ENCODE assay signal across 21 cellular contexts in the genomic region with DNA sequence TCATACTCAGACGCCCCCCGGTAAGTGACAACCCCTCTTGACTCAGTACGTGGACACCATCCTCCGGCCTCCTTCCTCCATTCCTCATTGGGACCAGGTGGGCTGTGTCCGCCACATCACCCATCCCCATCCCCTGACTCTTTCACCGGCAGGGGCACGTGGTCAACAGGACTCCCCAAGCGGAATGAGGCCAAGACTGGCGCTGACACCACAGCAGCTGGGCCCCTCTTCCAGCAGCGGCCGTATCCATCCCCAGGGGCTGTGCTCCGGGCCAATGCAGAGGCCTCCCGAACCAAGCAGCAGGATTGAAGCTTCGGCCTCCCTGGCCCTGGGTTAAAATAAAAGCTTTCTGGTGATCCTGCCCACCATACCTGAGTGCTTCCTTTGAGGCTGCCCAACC. TPM values are rescaled to one million over a fixed set of nuclear protein-coding genes. Genes with fewer than 3 reads are reported as not detected.
DNase-seq lines count a peak whose midpoint lies in the region; ATAC-seq and TF ChIP-seq lines count a peak whose summit lies in the region.
"Had no signal": no experiment of that assay in that cellular context is flagged by ENCODE, and none has a peak within 500 bp of the region (broad histone marks: within the 10 kb centered on the region; RNA-seq: fewer than 3 reads in every experiment).

No MANE protein-coding gene starts in this region.

- no TSS peak for BruUV-seq in Calu3 (replicated peaks; lab: Mats Ljungman, UMichigan)

- peaks cover 19% of the 10 kb centered on the region for H3K27me3 Mint-ChIP-seq in activated T-cell treated with anti-CD3 and anti-CD28 coated beads, Interleukin-2, amount 50 U/mL, for 24 hours
- H3K27me3 Mint-ChIP-seq in Calu3 (ENCODE audit: unreplicated experiment) (no peaks in the 10 kb centered on the region), chondrocyte (ENCODE audit: low read depth) (no peaks in the 10 kb centered on the region), osteocyte (ENCODE audit: unreplicated experiment) (no peaks in the 10 kb centered on the region)
- H3K27me3 Mint-ChIP-seq: IgD-negative memory B cell had no signal

- no peak for TF ChIP-seq CTCF in Calu3 (IDR thresholded peaks at IDR 0.05; ENCODE audit: unreplicated experiment)
- TF ChIP-seq CTCF in chondrocyte (IDR thresholded peaks at IDR 0.05), result no peak
- TF ChIP-seq CTCF in osteocyte (IDR thresholded peaks at IDR 0.05), result no peak
- TF ChIP-seq CTCF in body of pancreas (IDR thresholded peaks at IDR 0.05), result no peak

- H3K27me3 ChIP-seq in body of pancreas, result no peaks in the 10 kb centered on the region

- H3K4me3 Mint-ChIP-seq in activated T-cell treated with anti-CD3 and anti-CD28 coated beads, Interleukin-2, amount 50 U/mL, for 24 hours, result no peak overlapping the region
- no peak overlapping the region for H3K4me3 Mint-ChIP-seq in Calu3 (ENCODE audit: low read depth, unreplicated experiment)
- H3K4me3 Mint-ChIP-seq in chondrocyte (ENCODE audit: unreplicated experiment), result no peak overlapping the region
- H3K4me3 Mint-ChIP-seq in osteocyte (ENCODE audit: unreplicated experiment), result no peak overlapping the region
- H3K4me3 Mint-ChIP-seq: CD14-positive monocyte; CD8-positive, alpha-beta T cell; HFFc6 had no signal

- no peaks in the 10 kb centered on the region for H3K9me3 ChIP-seq in body of pancreas
- H3K9me3 ChIP-seq: A549 had no signal

- peaks cover 0 to 5% of the 10 kb centered on the region in 2 donors for H3K36me3 ChIP-seq in body of pancreas (replicated peaks in 1 of 2; ENCODE audit: insufficient read depth in 1 of 2, low read depth in 2 of 2)

- no peaks in the 10 kb centered on the region for H3K9me3 Mint-ChIP-seq in activated T-cell treated with anti-CD3 and anti-CD28 coated beads, Interleukin-2, amount 50 U/mL, for 24 hours
- no peaks in the 10 kb centered on the region for H3K9me3 Mint-ChIP-seq in Calu3 (ENCODE audit: low read depth, unreplicated experiment)
- H3K9me3 Mint-ChIP-seq in chondrocyte (ENCODE audit: low read depth), result no peaks in the 10 kb centered on the region
- peaks cover 4% of the 10 kb centered on the region for H3K9me3 Mint-ChIP-seq in osteocyte (ENCODE audit: unreplicated experiment)
- H3K9me3 Mint-ChIP-seq: CD8-positive, alpha-beta T cell; HFFc6; IgD-negative memory B cell had no signal

- CTCF ChIA-PET in Calu3 (lab: Charles Lee), result interaction anchor here (1.3 kb wide), 1 partner anchor 11 kb away, joined by 3 read pairs; no protein-coding TSS in a partner anchor

- ATAC-seq in body of pancreas, result no peak
- ATAC-seq: A549; CD8-positive, alpha-beta T cell; HCT116 had no signal

- intact Hi-C loops in Calu3 (cut with micrococcal nuclease; ENCODE audit: unreplicated experiment), result no loop called here
- intact Hi-C loops in body of pancreas (cut with DNase I), result no loop called here

- H3K27ac Mint-ChIP-seq in activated T-cell treated with anti-CD3 and anti-CD28 coated beads, Interleukin-2, amount 50 U/mL, for 24 hours, result peak overlapping the region; percentile 44
- H3K27ac Mint-ChIP-seq in Calu3 (ENCODE audit: unreplicated experiment), result peak overlapping the region; percentile 17
- peak overlapping the region; percentile 41 for H3K27ac Mint-ChIP-seq in chondrocyte (ENCODE audit: unreplicated experiment)
- H3K27ac Mint-ChIP-seq in osteocyte (ENCODE audit: unreplicated experiment), result peak overlapping the region; percentile 10
- H3K27ac Mint-ChIP-seq: CD8-positive, alpha-beta T cell; HFFc6 had no signal

- H3K27ac ChIP-seq in body of pancreas, result no peak overlapping the region
- H3K27ac ChIP-seq: 22Rv1, A549, BLaER1 had no signal

- 91% methylated on average over 6 of the region's 14 CpGs; no CpG with 5 or more reads in 1 of the 2 donors for WGBS in body of pancreas, 2 donors

- H3K4me1 Mint-ChIP-seq in activated T-cell treated with anti-CD3 and anti-CD28 coated beads, Interleukin-2, amount 50 U/mL, for 24 hours (ENCODE audit: low read depth), result peaks cover 9% of the 10 kb centered on the region
- H3K4me1 Mint-ChIP-seq in Calu3 (ENCODE audit: low read depth, unreplicated experiment) (no peaks in the 10 kb centered on the region), chondrocyte (ENCODE audit: low read depth) (peaks cover 3% of the 10 kb centered on the region), osteocyte (ENCODE audit: unreplicated experiment) (peaks cover 5% of the 10 kb centered on the region)

- H3K36me3 Mint-ChIP-seq in activated T-cell treated with anti-CD3 and anti-CD28 coated beads, Interleukin-2, amount 50 U/mL, for 24 hours (ENCODE audit: low read depth), result peaks cover 69% of the 10 kb centered on the region
- H3K36me3 Mint-ChIP-seq in Calu3 (ENCODE audit: insufficient read depth, unreplicated experiment) (peaks cover 66% of the 10 kb centered on the region), chondrocyte (ENCODE audit: low read depth) (peaks cover 8% of the 10 kb centered on the region), osteocyte (ENCODE audit: unreplicated experiment) (peaks cover 15% of the 10 kb centered on the region)

- no peak for TF ChIP-seq POLR2A in body of pancreas (IDR thresholded peaks at IDR 0.05)

- DNase-seq in activated T-cell treated with anti-CD3 and anti-CD28 coated beads, Interleukin-2, amount 50 U/mL, for 24 hours, result no peak
- no peak for DNase-seq in activated T-cell treated with anti-CD3 and anti-CD28 coated beads, Interleukin-2, amount 50 U/mL, for 1 hour
- DNase-seq in Calu3 (no peak), chondrocyte (ENCODE audit: low spot score) (no peak), osteocyte (ENCODE audit: extremely low spot score, unreplicated experiment) (no peak), body of pancreas (no peak), AG20443 (ENCODE audit: low spot score) (no peak), DMS114 treated with DMSO at 0.1 percent for 48 hours (lab: John Stamatoyannopoulos, UW; ENCODE audit: unreplicated experiment) (no peak)
- DNase-seq: CD8-positive, alpha-beta T cell; DMS153; DMS79; GDM1; GOT3; H7; HFFc6 had no signal

- H3K4me1 ChIP-seq in body of pancreas, result peaks cover 11% of the 10 kb centered on the region

- H3K4me3 ChIP-seq in body of pancreas, result no peak overlapping the region
- H3K4me3 ChIP-seq: A549, BLaER1 had no signal

RNA-seq across cellular contexts. Expression of gene PQBP1, which starts 5.0 kb away (rescaled TPM):
- total RNA-seq in Calu3 (2022) (110 and 113 TPM in 2 replicates), chondrocyte (58.4 to 61.7 TPM (median 61.7 TPM) in 3 replicates), osteocyte (69.8 and 78.3 TPM in 2 replicates), body of pancreas (10 to 100 TPM; 43.6 to 48.1 TPM)

RNA-seq across cellular contexts. Expression of gene TIMM17B, which starts 5.2 kb away (rescaled TPM):
- total RNA-seq in Calu3 (2022), result 86.1 and 96.8 TPM in 2 replicates
- 37.7 to 41.6 TPM (median 38.0 TPM) in 3 replicates for total RNA-seq in chondrocyte
- 45.6 and 50.0 TPM in 2 replicates for total RNA-seq in osteocyte
- total RNA-seq in body of pancreas, result 10 to 100 TPM; 24.4 to 35.3 TPM

RNA-seq across cellular contexts. Expression of gene SLC35A2, which starts 8.7 kb away (rescaled TPM):
- 68.1 and 81.0 TPM in 2 replicates for total RNA-seq in Calu3 (2022)
- 32.3 to 39.2 TPM (median 38.9 TPM) in 3 replicates for total RNA-seq in chondrocyte
- 34.6 and 37.0 TPM in 2 replicates for total RNA-seq in osteocyte
- 10 to 100 TPM; 12.5 to 20.1 TPM for total RNA-seq in body of pancreas

RNA-seq across cellular contexts. Expression of gene PIM2, which starts 16.0 kb away (rescaled TPM):
- total RNA-seq in Calu3 (2022), result 12.8 and 13.9 TPM in 2 replicates
- 4.3 to 5.1 TPM (median 4.6 TPM) in 3 replicates for total RNA-seq in chondrocyte
- total RNA-seq in osteocyte, result 6.4 and 7.3 TPM in 2 replicates
- 1 to 10 TPM; 2.3 to 7.9 TPM for total RNA-seq in body of pancreas

RNA-seq across cellular contexts. Expression of gene OTUD5, which starts 54.6 kb away (rescaled TPM):
- total RNA-seq in Calu3 (2022) (67.8 and 73.0 TPM in 2 replicates), chondrocyte (47.4 to 49.0 TPM (median 47.5 TPM) in 3 replicates), osteocyte (54.9 and 57.4 TPM in 2 replicates), body of pancreas (10 to 100 TPM; 23.6 to 40.2 TPM)
